Comparison of ENCODE assay signal across 9 cellular contexts in the genomic region with DNA sequence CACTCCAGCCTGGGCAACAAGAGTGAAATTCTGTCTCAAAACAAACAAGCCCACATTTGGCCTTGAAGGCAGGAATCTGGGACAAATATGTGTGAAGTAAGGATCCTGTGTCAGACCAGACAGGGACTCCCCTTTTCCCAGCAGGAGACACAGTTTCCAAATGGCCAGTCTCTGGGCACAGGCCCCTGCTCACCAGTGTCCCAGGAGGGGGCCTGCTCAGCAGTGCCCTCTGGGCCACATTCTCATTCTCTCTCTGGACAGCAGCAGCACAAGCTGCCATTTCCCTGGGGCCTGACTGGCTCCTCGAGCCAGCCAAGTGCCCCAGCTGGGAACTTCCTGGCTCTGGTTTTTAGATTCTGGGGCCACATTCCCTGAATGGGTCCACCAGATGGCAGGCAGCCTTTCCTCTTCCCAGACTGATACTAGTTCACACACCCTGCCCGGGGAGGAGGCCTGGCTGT. TPM values are rescaled to one million over a fixed set of nuclear protein-coding genes. Genes with fewer than 3 reads are reported as not detected.
DNase-seq lines count a peak whose midpoint lies in the region; TF ChIP-seq lines count a peak whose summit lies in the region.
"Had no signal": no experiment of that assay in that cellular context is flagged by ENCODE, and none has a peak within 500 bp of the region (broad histone marks: within the 10 kb centered on the region; RNA-seq: fewer than 3 reads in every experiment).

No MANE protein-coding gene starts in this region.

- DNase-seq in A673 (ENCODE audit: low spot score) = peak; percentile 78
- DNase-seq in NCI-H1694 (lab: John Stamatoyannopoulos, UW) = peak; percentile 90
- peak; percentile 29 for DNase-seq in endothelial cell (ENCODE audit: low spot score)
- DNase-seq in SKM-1 (lab: John Stamatoyannopoulos, UW; ENCODE audit: unreplicated experiment) = no peak
- no peak for DNase-seq in GM10266 (ENCODE audit: extremely low spot score)
- no peak for DNase-seq in NCI-H774 (lab: John Stamatoyannopoulos, UW)
- DNase-seq in activated effector memory CD4-positive, alpha-beta T cell treated with anti-CD3 and anti-CD28 coated beads, Interleukin-2, amount 50 U/mL, for 16 hours = no peak
- DNase-seq: CD8-positive, alpha-beta T cell had no signal

- peaks cover 2% of the 10 kb centered on the region for H3K27me3 Mint-ChIP-seq in endothelial cell (ENCODE audit: unreplicated experiment)

- H3K9ac ChIP-seq in mucosa of rectum (ENCODE audit: low read depth in 1 of 2, low read length in 2 of 2) = peak overlapping the region in 1 of 2 donors; percentile 48

- CTCF ChIA-PET in A673 (lab: Charles Lee) = no interaction called here

- peaks cover 10% of the 10 kb centered on the region for H3K36me3 Mint-ChIP-seq in endothelial cell (ENCODE audit: low read depth, unreplicated experiment)

- peak overlapping the region; percentile 76 for H3K27ac Mint-ChIP-seq in endothelial cell (ENCODE audit: unreplicated experiment)
- H3K27ac Mint-ChIP-seq: CD8-positive, alpha-beta T cell had no signal

- H3K4me1 Mint-ChIP-seq in endothelial cell (ENCODE audit: unreplicated experiment) = no peaks in the 10 kb centered on the region

- POLR2A ChIA-PET in A673 (lab: Charles Lee; ENCODE audit: low non-redundant PET) = no interaction called here

- H3K4me3 Mint-ChIP-seq in endothelial cell (ENCODE audit: unreplicated experiment) = no peak overlapping the region
- H3K4me3 Mint-ChIP-seq: CD8-positive, alpha-beta T cell had no signal

- no peaks in the 10 kb centered on the region for H3K4me1 ChIP-seq in A673 (ENCODE audit: insufficient read depth, low read length, poor library complexity, severe bottlenecking)
- H3K4me1 ChIP-seq in mucosa of rectum (ENCODE audit: control insufficient read depth in 2 of 2, insufficient read depth in 2 of 2, low read length in 2 of 2) = peaks cover 3 to 8% of the 10 kb centered on the region in 2 donors

- H3K27ac ChIP-seq in A673 (ENCODE audit: low read depth, low read length, poor library complexity, severe bottlenecking) (peak overlapping the region; percentile 1), mucosa of rectum (ENCODE audit: low read depth in 2 of 2, low read length in 2 of 2) (peak overlapping the region; percentile 19 to 74)

- H3K4me3 ChIP-seq in A673 (ENCODE audit: low read depth, low read length, poor library complexity, severe bottlenecking) (no peak overlapping the region), mucosa of rectum (ENCODE audit: low read length in 2 of 2) (no peak overlapping the region)

- BruUV-seq in A673 (replicated peaks; lab: Mats Ljungman, UMichigan) = no TSS peak

- H3K9me3 ChIP-seq in A673 (ENCODE audit: low read depth, low read length, poor library complexity, severe bottlenecking) = no peaks in the 10 kb centered on the region
- no peaks in the 10 kb centered on the region for H3K9me3 ChIP-seq in mucosa of rectum (ENCODE audit: control insufficient read depth in 2 of 2, low read length in 2 of 2)

- TF ChIP-seq CTCF in A673 (conservative IDR thresholded peaks at IDR 0.05; ENCODE audit: low read depth, low read length) (0 out of 2 replicates have a peak, but pooled peaks have one; percentile 34), endothelial cell (IDR thresholded peaks at IDR 0.05; ENCODE audit: unreplicated experiment) (no peak), GM10266 (IDR thresholded peaks at IDR 0.05; ENCODE audit: control insufficient read depth, insufficient read depth, low read depth, missing control alignments) (no peak)

- H3K9me3 Mint-ChIP-seq in endothelial cell (ENCODE audit: unreplicated experiment) = no peaks in the 10 kb centered on the region
- H3K9me3 Mint-ChIP-seq: CD8-positive, alpha-beta T cell had no signal

- H3K36me3 ChIP-seq in A673 (ENCODE audit: insufficient read depth, low read length, poor library complexity, severe bottlenecking) = peaks cover 14% of the 10 kb centered on the region
- H3K36me3 ChIP-seq in mucosa of rectum (ENCODE audit: control insufficient read depth in 2 of 2, insufficient read depth in 2 of 2, low read length in 2 of 2) = peaks cover 3 to 8% of the 10 kb centered on the region in 2 donors

- intact Hi-C loops in A673 (cut with micrococcal nuclease; ENCODE audit: unreplicated experiment) = no loop called here

- H3K27me3 ChIP-seq in A673 (replicated peaks; ENCODE audit: insufficient read depth, low read depth, low read length, poor library complexity) (no peaks in the 10 kb centered on the region), mucosa of rectum (ENCODE audit: control insufficient read depth in 2 of 2, insufficient read depth in 2 of 2, low read length in 2 of 2) (no peaks in the 10 kb centered on the region)

RNA-seq across cellular contexts. Expression of gene MNT, which starts 11.7 kb away (rescaled TPM):
- total RNA-seq in A673 (2021) (32.1 and 33.4 TPM in 2 replicates), endothelial cell (ENCODE audit: unreplicated experiment) (16.2 TPM)

Comparison
In these comparisons a context has a peak if more than half of its experiments do, and no peak if none do; other contexts are left out.
1. DNase-seq: peak in A673 (single experiment), NCI-H1694 (single experiment) and endothelial cell (single experiment); none in SKM-1 (single experiment), GM10266 (single experiment), NCI-H774 (single experiment) and activated effector memory CD4-positive, alpha-beta T cell treated with anti-CD3 and anti-CD28 coated beads, Interleukin-2, amount 50 U/mL, for 16 hours (single experiment).